ENCODE assay signal across 1 cellular context in genomic region chr18:79964330-79965118, GRCh38.
TF ChIP-seq lines count a peak whose summit lies in the region.

Gene HSBP1L1, plus strand, starts transcription at chr18:79964643. Its CDS starts 93 bp downstream, at chr18:79964736.

TF ChIP-seq in GM12878, 131 proteins besides CTCF, POLR2A, EP300 and RAD21 (continued from another document):
- TF ChIP-seq CREM (IDR thresholded peaks at IDR 0.05; ENCODE audit: low read depth) (no peak), HDAC6 (IDR thresholded peaks at IDR 0.05; ENCODE audit: unreplicated experiment) (no peak), SIN3A (IDR thresholded peaks at IDR 0.05; ENCODE audit: low read depth, low read length) (no peak), KDM1A (IDR thresholded peaks at IDR 0.05; ENCODE audit: borderline replicate concordance) (no peak), RB1 (IDR thresholded peaks at IDR 0.05; ENCODE audit: borderline replicate concordance) (no peak)
